In the genomic region with DNA sequence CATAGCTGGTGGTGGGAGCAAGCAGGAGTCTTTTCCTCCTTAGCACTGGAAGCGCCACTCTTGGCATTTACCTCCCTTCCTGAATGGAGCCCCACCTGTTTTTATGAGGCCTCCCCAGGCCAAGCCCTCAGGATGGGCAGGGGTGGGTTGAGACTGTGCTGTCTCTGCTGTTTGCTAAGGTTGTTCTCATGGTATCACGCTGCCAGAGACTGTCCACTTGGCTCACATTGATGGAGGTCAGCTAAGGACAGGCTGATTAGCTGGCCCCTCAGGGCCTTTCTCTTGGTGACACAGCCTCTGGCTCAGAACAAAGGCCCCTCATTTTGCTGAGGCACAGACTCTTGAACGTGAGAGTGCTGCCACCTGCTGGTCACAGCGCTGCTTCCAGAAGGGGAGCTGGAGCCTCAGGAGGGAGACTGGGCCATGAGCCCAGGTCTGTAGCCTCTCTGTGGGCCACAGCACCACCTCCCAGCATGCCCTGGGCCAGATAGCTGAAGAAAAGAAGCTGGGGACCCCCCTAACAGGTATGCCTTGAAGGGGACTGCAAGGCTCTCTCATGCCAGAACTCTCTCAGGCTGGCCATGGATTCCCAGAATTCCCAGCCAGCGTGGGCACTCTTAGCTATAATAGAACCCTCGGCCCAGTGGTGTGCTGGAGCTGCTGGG, we compare ENCODE assay signal across 7 cellular contexts.
DNase-seq lines count a peak whose midpoint lies in the region; ATAC-seq and TF ChIP-seq lines count a peak whose summit lies in the region.

No MANE protein-coding gene starts in this region.

- H3K9me3 ChIP-seq in ascending aorta (no peaks in the 10 kb centered on the region), hepatocyte (ENCODE audit: low read depth) (no peaks in the 10 kb centered on the region), gastrocnemius medialis (no peaks in the 10 kb centered on the region)

- ATAC-seq in HG02798 (IDR thresholded peaks at IDR 0.05; ENCODE audit: poor library complexity, unreplicated experiment) (peak; percentile 88), gastrocnemius medialis (peak; percentile 72 to 80)

- DNase-seq in GM13976 (ENCODE audit: low spot score) (peak; percentile 82), NCI-H146 (lab: John Stamatoyannopoulos, UW) (peak; percentile 93), T-helper 2 cell (peak; percentile 57 to 86 (median 78)), ascending aorta (ENCODE audit: low spot score in 2 of 2) (peak in 1 of 2 donors; percentile 92), hepatocyte (ENCODE audit: low spot score) (peak; percentile 95), gastrocnemius medialis (peak; percentile 61 to 80)

- H3K4me2 ChIP-seq in hepatocyte, result no peak overlapping the region

- H3K36me3 ChIP-seq in ascending aorta, result no peaks in the 10 kb centered on the region
- H3K36me3 ChIP-seq in hepatocyte (replicated peaks; ENCODE audit: insufficient read depth, low read depth), result no peaks in the 10 kb centered on the region
- no peaks in the 10 kb centered on the region for H3K36me3 ChIP-seq in gastrocnemius medialis

- no peak overlapping the region for H3K4me3 ChIP-seq in ascending aorta
- H3K4me3 ChIP-seq in hepatocyte, result no peak overlapping the region
- no peak overlapping the region for H3K4me3 ChIP-seq in gastrocnemius medialis

- no peak overlapping the region for H2AFZ ChIP-seq in hepatocyte

- H3K27me3 ChIP-seq in ascending aorta (no peaks in the 10 kb centered on the region), hepatocyte (no peaks in the 10 kb centered on the region), gastrocnemius medialis (no peaks in the 10 kb centered on the region)

- peak; percentile 95 for TF ChIP-seq CTCF in GM13976 (IDR thresholded peaks at IDR 0.05; ENCODE audit: borderline replicate concordance, control extremely low read depth, extremely low read depth, insufficient read depth, missing control alignments)
- peak; percentile 89 to 91 (median 91) for TF ChIP-seq CTCF in ascending aorta (IDR thresholded peaks at IDR 0.05)
- TF ChIP-seq CTCF in hepatocyte (IDR thresholded peaks at IDR 0.05; ENCODE audit: poor library complexity), result peak; percentile 89
- TF ChIP-seq CTCF in gastrocnemius medialis (IDR thresholded peaks at IDR 0.05 in 4 of 5, conservative IDR thresholded peaks at IDR 0.05 in 1 of 5), result peak; percentile 80 to 95 (median 93)

- no peak for TF ChIP-seq POLR2A in gastrocnemius medialis (IDR thresholded peaks at IDR 0.05)

- 59% methylated on average over 5 of the region's 6 CpGs for WGBS in hepatocyte (ENCODE audit: low lambda C conversion rate, missing lambda C conversion rate)

- H3K27ac ChIP-seq in ascending aorta (no peak overlapping the region), hepatocyte (peak overlapping the region; percentile 80), gastrocnemius medialis (peak overlapping the region in 3 of 4 donors; percentile 25 to 49 (median 48))

- peaks cover 7% of the 10 kb centered on the region for H3K79me2 ChIP-seq in hepatocyte

- no peaks in the 10 kb centered on the region for H3K9me2 ChIP-seq in hepatocyte (replicated peaks; ENCODE audit: insufficient read depth)

- intact Hi-C loops in ascending aorta (cut with DNase I) (loop anchor here (2.0 kb wide), 3 partner anchors 124 to 346 kb away; no protein-coding TSS in a partner anchor), gastrocnemius medialis (cut with DNase I; ENCODE audit: low total_unique reads) (loop anchor here (2.0 to 10.0 kb wide), 3 partner anchors 66 to 228 kb away; no protein-coding TSS in a partner anchor)

- no peaks in the 10 kb centered on the region for H4K20me1 ChIP-seq in hepatocyte (ENCODE audit: insufficient read depth, poor library complexity, severe bottlenecking)

- H3K4me1 ChIP-seq in ascending aorta, result peaks cover 0 to 4% of the 10 kb centered on the region in 2 donors
- H3K4me1 ChIP-seq in hepatocyte (ENCODE audit: insufficient read depth), result peaks cover 52% of the 10 kb centered on the region
- H3K4me1 ChIP-seq in gastrocnemius medialis, result peaks cover 4 to 36% of the 10 kb centered on the region in 2 donors

- in situ Hi-C loops in GM13976 (cut with MboI; ENCODE audit: low sequenced_read_pairs, unreplicated experiment), result loop anchor here (10.0 to 25.0 kb wide), 3 partner anchors 120 to 673 kb away; no protein-coding TSS in a partner anchor
- in situ Hi-C loops in gastrocnemius medialis (cut with MboI; ENCODE audit: low sequenced_read_pairs in 4 of 4), result loop anchor here (5.0 to 25.0 kb wide), 5 partner anchors 110 to 673 kb away; partner anchors contain the start of gene ATP1A1 (in 2 of the 4)

Comparison
In these comparisons a context has a peak if more than half of its experiments do, and no peak if none do; other contexts are left out.
1. H3K27ac ChIP-seq: peak in hepatocyte (single experiment) and gastrocnemius medialis (3 of 4); none in ascending aorta (0 of 2).
2. Peak in every context shown above with its lines, with median percentiles within 50 percentile points of each other: CTCF ChIP-seq.